ENCODE assay signal across 12 cellular contexts in genomic region chr2:191352536-191352935, GRCh38.
DNase-seq lines count a peak whose midpoint lies in the region; FAIRE-seq and TF ChIP-seq lines count a peak whose summit lies in the region.
"Had no signal": no experiment of that assay in that cellular context is flagged by ENCODE, and none has a peak within 500 bp of the region (broad histone marks: within the 10 kb centered on the region; RNA-seq: fewer than 3 reads in every experiment).

No MANE protein-coding gene starts in this region.

- H3K27me3 ChIP-seq in keratinocyte (ENCODE audit: control insufficient read depth, extremely low read depth, insufficient read depth, low read length) (no peaks in the 10 kb centered on the region), vagina (no peaks in the 10 kb centered on the region)

- peak overlapping the region; percentile 42 for H3K27ac ChIP-seq in keratinocyte (ENCODE audit: control insufficient read depth, insufficient read depth, low read length)
- H3K27ac ChIP-seq in vagina = no peak overlapping the region
- H3K27ac ChIP-seq: C4-2B had no signal

- no peak overlapping the region for H3K4me2 ChIP-seq in keratinocyte (ENCODE audit: control insufficient read depth, extremely low read depth, insufficient read depth, low read depth, low read length)

- peaks cover 25 to 48% of the 10 kb centered on the region in 2 experiments for H3K36me3 ChIP-seq in keratinocyte (ENCODE audit: control insufficient read depth in 2 of 2, extremely low read depth in 1 of 2, insufficient read depth in 2 of 2, low read length in 2 of 2)
- no peaks in the 10 kb centered on the region for H3K36me3 ChIP-seq in vagina

- FAIRE-seq in keratinocyte (lab: Jason Lieb, UNC) = peak; percentile 78

- no peak for TF ChIP-seq POLR2A in vagina (IDR thresholded peaks at IDR 0.05)

- peaks cover 54% of the 10 kb centered on the region for H3K79me2 ChIP-seq in keratinocyte (ENCODE audit: control insufficient read depth, insufficient read depth, low read length)

- H3K4me1 ChIP-seq in keratinocyte (ENCODE audit: control insufficient read depth, extremely low read depth, insufficient read depth, low read length) = peaks cover 24% of the 10 kb centered on the region
- no peaks in the 10 kb centered on the region for H3K4me1 ChIP-seq in vagina

- DNase-seq in AG09309 (ENCODE audit: low read depth) (peak; percentile 51), LHCN-M2 (ENCODE audit: low read depth) (peak; percentile 90), brain pericyte (ENCODE audit: low read depth, low spot score) (peak; percentile 38), keratinocyte (ENCODE audit: low read depth, low spot score) (no peak), NCI-H187 treated with DMSO at 0.1 percent for 48 hours (lab: John Stamatoyannopoulos, UW) (no peak), NCI-H524 (lab: John Stamatoyannopoulos, UW) (no peak), NCI-H774 (lab: John Stamatoyannopoulos, UW) (no peak), vagina (ENCODE audit: extremely low spot score in 2 of 2) (no peak)
- DNase-seq: activated CD4-positive, alpha-beta T cell treated with anti-CD3 and anti-CD28 coated beads, Interleukin-2, amount 10 ng/mL, durations not matched to agents 24 days and 14 days; KG1; stimulated activated naive CD8-positive, alpha-beta T cell treated with anti-CD3 and anti-CD28 coated beads, Interleukin-15, amount 100 ng/mL, for 72 hours had no signal

- no peaks in the 10 kb centered on the region for H3K9me1 ChIP-seq in keratinocyte (ENCODE audit: control insufficient read depth, extremely low read depth, insufficient read depth, low read length)

- intact Hi-C loops in vagina (cut with DNase I) = no loop called here

- TF ChIP-seq CTCF in AG09309 (IDR thresholded peaks at IDR 0.05; ENCODE audit: control insufficient read depth, insufficient read depth, low read depth, low read length, missing control alignments) (no peak), keratinocyte (optimal IDR thresholded peaks at IDR 0.05 in 1 of 3, IDR thresholded peaks at IDR 0.05 in 1 of 3, conservative IDR thresholded peaks at IDR 0.05 in 1 of 3; ENCODE audit: extremely low read depth in 1 of 3, insufficient read depth in 2 of 3, low read length in 3 of 3) (no peak), vagina (IDR thresholded peaks at IDR 0.05) (no peak)

- H3K4me3 ChIP-seq in AG09309 (ENCODE audit: control insufficient read depth, low read depth, low read length) = no peak overlapping the region
- no peak overlapping the region for H3K4me3 ChIP-seq in keratinocyte (ENCODE audit: control insufficient read depth in 2 of 3, extremely low read depth in 1 of 3, insufficient read depth in 2 of 3, low read depth in 1 of 3, low read length in 3 of 3)
- H3K4me3 ChIP-seq in vagina = no peak overlapping the region

- no peaks in the 10 kb centered on the region for H3K9me3 ChIP-seq in keratinocyte (ENCODE audit: control insufficient read depth, low read depth, low read length)
- H3K9me3 ChIP-seq in vagina = no peaks in the 10 kb centered on the region

- H3K9ac ChIP-seq in keratinocyte (ENCODE audit: control insufficient read depth, extremely low read depth, insufficient read depth, low read length) = no peak overlapping the region

- H2AFZ ChIP-seq in keratinocyte (ENCODE audit: control insufficient read depth, low read length) = no peak overlapping the region

- H4K20me1 ChIP-seq in keratinocyte (ENCODE audit: control insufficient read depth, extremely low read depth, insufficient read depth, low read length) = no peaks in the 10 kb centered on the region

- dilution Hi-C loops in keratinocyte (cut with MboI; ENCODE audit: extremely low pct_ligation_motif_present, low sequenced_read_pairs) = no loop called here

Comparison
In these comparisons a context has a peak if more than half of its experiments do, and no peak if none do; other contexts are left out.
1. DNase-seq: peak in AG09309 (single experiment), LHCN-M2 (single experiment) and brain pericyte (single experiment); none in keratinocyte (single experiment), NCI-H187 treated with DMSO at 0.1 percent for 48 hours (single experiment), NCI-H524 (0 of 2), NCI-H774 (single experiment) and vagina (0 of 2).